ENCODE assay signal across 8 cellular contexts in the genomic region with DNA sequence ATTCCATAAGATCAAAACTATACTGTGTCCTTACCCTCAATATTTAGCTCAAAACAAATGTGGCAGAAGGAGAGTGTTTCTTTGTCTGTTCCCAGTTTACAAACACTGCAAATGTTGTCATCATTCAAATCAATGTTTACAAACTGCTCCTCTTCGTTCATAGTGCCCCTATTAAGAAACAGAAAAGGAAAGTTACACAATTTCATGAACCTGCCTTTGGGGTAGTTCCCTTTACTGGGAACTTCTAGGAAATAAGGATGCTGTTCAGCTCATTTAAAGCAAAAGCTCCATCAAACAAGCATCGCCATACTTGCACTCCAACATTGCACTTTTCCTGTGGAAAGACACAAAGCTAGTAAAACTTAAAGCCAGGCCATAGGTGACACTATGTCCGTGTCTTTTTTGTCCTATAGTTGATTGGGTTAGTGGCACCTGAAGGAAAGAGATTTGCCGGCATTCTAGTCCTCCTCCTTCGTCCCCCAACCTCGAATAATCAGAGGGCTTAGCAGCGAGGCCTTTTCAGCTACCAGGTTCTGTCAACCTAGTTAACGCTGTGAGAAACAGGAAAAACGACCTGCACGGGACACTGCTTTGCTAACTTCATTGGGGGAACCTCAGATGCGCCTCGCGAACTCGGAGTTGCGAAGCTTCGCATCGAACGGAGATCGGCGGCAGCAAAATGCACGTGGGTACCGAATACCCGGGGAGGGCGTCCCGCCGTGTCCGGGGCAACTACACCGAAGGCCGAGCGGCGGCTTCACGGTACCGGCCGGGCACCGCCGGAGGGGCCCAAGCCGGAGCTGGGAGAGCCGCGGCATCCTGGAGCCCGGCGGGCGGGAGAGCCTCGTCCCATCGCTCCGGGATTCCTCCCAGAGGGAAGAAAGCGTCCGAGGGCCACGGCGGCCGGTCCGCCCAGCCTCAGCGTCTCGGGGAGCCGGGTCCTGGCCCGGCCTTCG. TPM values are rescaled to one million over a fixed set of nuclear protein-coding genes. Genes with fewer than 3 reads are reported as not detected.
A peak's percentile ranks its signal among the peaks of the same experiment; 100 is the strongest.
DNase-seq lines count a peak whose midpoint lies in the region; ATAC-seq and TF ChIP-seq lines count a peak whose summit lies in the region.

No MANE protein-coding gene starts in this region.

- TSS peak; percentile 71 for BruUV-seq in PC-9 (replicated peaks; lab: Mats Ljungman, UMichigan)

- peak overlapping the region; percentile 91 for H3K4me2 ChIP-seq in PC-9

- peaks cover 13% of the 10 kb centered on the region; the same call in 1 of the 2 replicates for H3K79me2 ChIP-seq in PC-9 (ENCODE audit: low read depth)

- H3K4me1 ChIP-seq in PC-9 (replicated peaks; ENCODE audit: insufficient read depth): peaks cover 23% of the 10 kb centered on the region
- no peaks in the 10 kb centered on the region for H3K4me1 ChIP-seq in ovary (ENCODE audit: insufficient read depth)

- POLR2A ChIA-PET in AG04450 (lab: Yijun Ruan, JAX): interaction anchor here (0.6 to 2.6 kb wide), 7 partner anchors 9 to 252 kb away, joined by 3 to 23 read pairs (median 4); no protein-coding TSS in a partner anchor
- POLR2A ChIA-PET in PC-9 (lab: Charles Lee; ENCODE audit: unreplicated experiment): interaction anchor here (0.9 kb wide), 1 partner anchor 129 kb away, joined by 3 read pairs; no protein-coding TSS in a partner anchor

- H3K27me3 ChIP-seq in AG04450 (ENCODE audit: control insufficient read depth, insufficient read depth, low read length) (no peaks in the 10 kb centered on the region), PC-9 (ENCODE audit: insufficient read depth, low read depth) (no peaks in the 10 kb centered on the region), ovary (no peaks in the 10 kb centered on the region)

- no peaks in the 10 kb centered on the region for H3K9me2 ChIP-seq in PC-9 (ENCODE audit: insufficient read depth)

- peaks cover 2% of the 10 kb centered on the region for H3K9me3 Mint-ChIP-seq in glutamatergic neuron (ENCODE audit: unreplicated experiment)

- peaks cover 4% of the 10 kb centered on the region for H3K27me3 Mint-ChIP-seq in glutamatergic neuron (ENCODE audit: unreplicated experiment)

- TF ChIP-seq CTCF in AG04450 (IDR thresholded peaks at IDR 0.05; ENCODE audit: low read depth, low read length) (no peak), PC-9 (conservative IDR thresholded peaks at IDR 0.05) (no peak), glutamatergic neuron (IDR thresholded peaks at IDR 0.05; ENCODE audit: partially characterized antibody, unreplicated experiment) (no peak), ovary (IDR thresholded peaks at IDR 0.05) (no peak)

- no peak for TF ChIP-seq POLR2A in ovary (IDR thresholded peaks at IDR 0.05)

- ATAC-seq in GM18858 (IDR thresholded peaks at IDR 0.05; ENCODE audit: unreplicated experiment) (peak; percentile 4), HG03135 (IDR thresholded peaks at IDR 0.05; ENCODE audit: unreplicated experiment) (peak; percentile 21)

- CTCF ChIA-PET in AG04450 (lab: Charles Lee): interaction anchor here (0.7 to 4.1 kb wide), 3 partner anchors 30 to 139 kb away, joined by 3 to 19 read pairs (median 4); no protein-coding TSS in a partner anchor
- CTCF ChIA-PET in PC-9 (lab: Charles Lee): no interaction called here

- peak overlapping the region; percentile 87 for H2AFZ ChIP-seq in PC-9

- peak overlapping the region; percentile 92 for H3K27ac Mint-ChIP-seq in glutamatergic neuron (ENCODE audit: unreplicated experiment)

- DNase-seq in AG04450 (ENCODE audit: low read depth, low spot score) (no peak), PC-9 (peak; percentile 29 to 35), glutamatergic neuron (peak; percentile 59), ovary (peak in 2 of 5 donors; percentile 27 to 30), ureter (ENCODE audit: low spot score) (peak; percentile 48)
- DNase-seq in activated gamma-delta T cell treated with anti-CD3 and anti-CD28 coated beads, Interleukin-2, amount 50 U/mL, for 16 hours (ENCODE audit: low read depth): peak; percentile 11

- H3K4me3 ChIP-seq in AG04450 (ENCODE audit: low read depth, low read length) (peak overlapping the region; percentile 81), PC-9 (peak overlapping the region; percentile 85), ovary (peak overlapping the region; percentile 86)

- WGBS in ovary, 3 donors: 1% methylated on average over 44 to 56 of the region's 56 CpGs

- H3K9me3 ChIP-seq in AG04450 (ENCODE audit: control insufficient read depth, insufficient read depth, low read length) (no peaks in the 10 kb centered on the region), PC-9 (ENCODE audit: insufficient read depth, low read depth) (no peaks in the 10 kb centered on the region), ovary (no peaks in the 10 kb centered on the region)

- no peaks in the 10 kb centered on the region for H3K36me3 Mint-ChIP-seq in glutamatergic neuron (ENCODE audit: unreplicated experiment)

- H3K4me3 Mint-ChIP-seq in glutamatergic neuron (ENCODE audit: unreplicated experiment): peak overlapping the region; percentile 96

- no peak for TF ChIP-seq EP300 in ovary (IDR thresholded peaks at IDR 0.05)

- H3K27ac ChIP-seq in AG04450 (ENCODE audit: low read depth, low read length) (no peak overlapping the region), PC-9 (peak overlapping the region; percentile 91), ovary (peak overlapping the region; percentile 82 to 92)

- no peaks in the 10 kb centered on the region for H4K20me1 ChIP-seq in PC-9 (ENCODE audit: insufficient read depth)

- H3K4me1 Mint-ChIP-seq in glutamatergic neuron (ENCODE audit: low read depth, unreplicated experiment): peaks cover 3% of the 10 kb centered on the region

- no peaks in the 10 kb centered on the region; the same call in 1 of the 2 replicates for H3F3A ChIP-seq in PC-9 (ENCODE audit: insufficient read depth, low read depth)

- intact Hi-C loops in PC-9 (cut with micrococcal nuclease; ENCODE audit: unreplicated experiment) (loop anchor here (1.0 to 5.0 kb wide), 3 partner anchors 84 to 140 kb away; no protein-coding TSS in a partner anchor), ovary (cut with DNase I) (no loop called here)

- H3K36me3 ChIP-seq in PC-9 (ENCODE audit: low read depth): 0 out of 2 replicates have a peak, but pooled peaks cover 7% of the 10 kb centered on the region
- H3K36me3 ChIP-seq in ovary: no peaks in the 10 kb centered on the region

RNA-seq across cellular contexts. Expression of a gene that starts 0.7 kb away (rescaled TPM):
- polyA plus RNA-seq in AG04450 (2011; rRNA removed) (11.2 and 17.5 TPM in 2 replicates), ovary (1 to 10 TPM; 5.3 to 8.4 TPM)
- polyA minus RNA-seq in AG04450 (2011; rRNA and poly(A)+ RNA removed): 21.5 and 21.6 TPM in 2 replicates
- total RNA-seq in PC-9 (2021) (14.5 and 15.5 TPM in 2 replicates), glutamatergic neuron (ENCODE audit: unreplicated experiment) (14.3 TPM), ovary (10 to 100 TPM in 5 of 7 donors, 1 to 10 TPM in 2; 7.4 to 19.2 (median 15.7) TPM), ureter (19.0 TPM)
